ENCODE assay signal across 26 cellular contexts in genomic region chr1:30134466-30135217, GRCh38.
"Had no signal": no experiment of that assay in that cellular context is flagged by ENCODE, and none has a peak within 500 bp of the region (broad histone marks: within the 10 kb centered on the region; RNA-seq: fewer than 3 reads in every experiment).

No MANE protein-coding gene starts in this region.

- H2AFZ ChIP-seq: neural progenitor cell, parathyroid adenoma had no signal

- H3K9ac ChIP-seq: neural progenitor cell, parathyroid adenoma had no signal

- H3K4me3 Mint-ChIP-seq: dendritic cell treated with granulocyte-macrophage colony-stimulating factor and Interleukin-4, amounts not matched to agents 40 ng/mL and 50 ng/mL, for 4 days; immature natural killer cell; naive thymus-derived CD4-positive, alpha-beta T cell; nephron; neural progenitor cell; stimulated activated memory B cell treated with anti-CD40 and anti-IgM and Interleukin-4, amounts not matched to agents 10 μg/mL and 1 μg/mL and 100 μg/mL, for 72 hours; type B pancreatic cell had no signal

- H3K36me3 Mint-ChIP-seq: immature natural killer cell; naive thymus-derived CD4-positive, alpha-beta T cell; neural progenitor cell; stimulated activated memory B cell treated with anti-CD40 and anti-IgM and Interleukin-4, amounts not matched to agents 10 μg/mL and 1 μg/mL and 100 μg/mL, for 72 hours; type B pancreatic cell had no signal

- H3K27ac Mint-ChIP-seq: dendritic cell treated with granulocyte-macrophage colony-stimulating factor and Interleukin-4, amounts not matched to agents 40 ng/mL and 50 ng/mL, for 4 days; naive thymus-derived CD4-positive, alpha-beta T cell; nephron; neural progenitor cell; stimulated activated memory B cell treated with anti-CD40 and anti-IgM and Interleukin-4, amounts not matched to agents 10 μg/mL and 1 μg/mL and 100 μg/mL, for 72 hours; type B pancreatic cell had no signal

- H3K9me3 ChIP-seq: colonic mucosa, esophagus muscularis mucosa, gastroesophageal sphincter, right atrium auricular region, testis, tibial artery had no signal

- H3K79me2 ChIP-seq: parathyroid adenoma had no signal

- H3K4me1 ChIP-seq: colonic mucosa, foreskin keratinocyte, gastroesophageal sphincter, neural progenitor cell, parathyroid adenoma, testis, tibial artery had no signal

- DNase-seq: colonic mucosa; effector CD8-positive, alpha-beta T cell; foreskin keratinocyte; hypothalamus; immature natural killer cell; mesenchymal stem cell; midbrain; naive thymus-derived CD4-positive, alpha-beta T cell; spleen; stimulated activated CD4-positive, alpha-beta T cell treated with anti-CD3 and anti-CD28 coated beads, Interleukin-4, amount 100 ng/mL, for 4 hours; stimulated activated naive CD8-positive, alpha-beta T cell treated with anti-CD3 and anti-CD28 coated beads, Interleukin-15, Interleukin-2, amounts not matched to agents 100 U/mL and 50 U/mL, for 24 hours; substantia nigra; testis had no signal

- H3K9me3 Mint-ChIP-seq: dendritic cell treated with granulocyte-macrophage colony-stimulating factor and Interleukin-4, amounts not matched to agents 40 ng/mL and 50 ng/mL, for 4 days; immature natural killer cell; nephron; neural progenitor cell; type B pancreatic cell had no signal

- FAIRE-seq: endothelial cell of umbilical vein, keratinocyte had no signal

- H3K27ac ChIP-seq: colonic mucosa, esophagus muscularis mucosa, foreskin keratinocyte, gastroesophageal sphincter, neural progenitor cell, parathyroid adenoma, right atrium auricular region, skin epidermis, spleen, testis, tibial artery had no signal

- H3K27me3 ChIP-seq: colonic mucosa, foreskin keratinocyte, neural progenitor cell, right atrium auricular region, testis had no signal

- H3K36me3 ChIP-seq: colonic mucosa, esophagus muscularis mucosa, gastroesophageal sphincter, neural progenitor cell, right atrium auricular region, spleen, tibial artery had no signal

- ATAC-seq: foreskin keratinocyte; gastroesophageal sphincter; naive thymus-derived CD4-positive, alpha-beta T cell; stimulated activated memory B cell treated with anti-CD40 and anti-IgM and Interleukin-4, amounts not matched to agents 10 μg/mL and 1 μg/mL and 100 μg/mL, for 72 hours; stimulated activated naive CD8-positive, alpha-beta T cell treated with anti-CD3 and anti-CD28 coated beads, Interleukin-15, Interleukin-2, amounts not matched to agents 100 U/mL and 50 U/mL, for 24 hours had no signal

- H3K4me1 Mint-ChIP-seq: nephron; neural progenitor cell; stimulated activated memory B cell treated with anti-CD40 and anti-IgM and Interleukin-4, amounts not matched to agents 10 μg/mL and 1 μg/mL and 100 μg/mL, for 72 hours had no signal

- H3K4me3 ChIP-seq: colonic mucosa, esophagus muscularis mucosa, gastroesophageal sphincter, neural progenitor cell, right atrium auricular region, skin epidermis, spleen, testis, tibial artery had no signal

- H3K4me2 ChIP-seq: neural progenitor cell had no signal
